ENCODE assay signal across 19 cellular contexts in genomic region chr3:60217156-60217911, GRCh38.
DNase-seq lines count a peak whose midpoint lies in the region; ATAC-seq and TF ChIP-seq lines count a peak whose summit lies in the region.
"Had no signal": no experiment of that assay in that cellular context is flagged by ENCODE, and none has a peak within 500 bp of the region (broad histone marks: within the 10 kb centered on the region; RNA-seq: fewer than 3 reads in every experiment).

No MANE protein-coding gene starts in this region.

- H3K9ac ChIP-seq in mesendoderm (ENCODE audit: low read length): no peak overlapping the region
- H3K9ac ChIP-seq: KMS-11 had no signal

- H3K36me3 ChIP-seq in mesendoderm (ENCODE audit: control insufficient read depth, insufficient read depth, low read length) (no peaks in the 10 kb centered on the region), BE2C (no peaks in the 10 kb centered on the region)
- H3K36me3 ChIP-seq: MG63 had no signal

- no peak overlapping the region for H3K18ac ChIP-seq in mesendoderm (ENCODE audit: low read length)

- H3K4ac ChIP-seq in mesendoderm (ENCODE audit: low read depth, low read length): no peak overlapping the region

- no peaks in the 10 kb centered on the region for H3K36me3 Mint-ChIP-seq in activated T-cell treated with anti-CD3 and anti-CD28 coated beads, Interleukin-2, amount 50 U/mL, for 4 hours (ENCODE audit: insufficient read depth)

- H3K27me3 ChIP-seq in mesendoderm (ENCODE audit: insufficient read depth, low read length, poor library complexity) (no peaks in the 10 kb centered on the region), BE2C (no peaks in the 10 kb centered on the region)
- H3K27me3 ChIP-seq: MG63 had no signal

- H3K4me1 ChIP-seq in mesendoderm (ENCODE audit: control insufficient read depth, low read depth, low read length): no peaks in the 10 kb centered on the region
- H3K4me1 ChIP-seq in BE2C: no peaks in the 10 kb centered on the region

- no peaks in the 10 kb centered on the region for H3K79me2 ChIP-seq in mesendoderm (ENCODE audit: control insufficient read depth, insufficient read depth, low read length)

- H3K23ac ChIP-seq in mesendoderm (ENCODE audit: low read length): no peak overlapping the region

- H3K4me1 Mint-ChIP-seq in activated T-cell treated with anti-CD3 and anti-CD28 coated beads, Interleukin-2, amount 50 U/mL, for 4 hours (ENCODE audit: low read depth): peaks cover 5% of the 10 kb centered on the region

- DNase-seq in ELF-1 (ENCODE audit: low read depth, low spot score): peak; percentile 1
- peak; percentile 5 for DNase-seq in RKO (ENCODE audit: low spot score)
- peak; percentile 30 for DNase-seq in fibroblast of the conjunctiva (ENCODE audit: low read depth)
- peak; percentile 75 for DNase-seq in mesendoderm
- no peak for DNase-seq in activated T-cell treated with anti-CD3 and anti-CD28 coated beads, Interleukin-2, amount 50 U/mL, for 4 hours
- DNase-seq in BE2C: no peak
- DNase-seq in HuH-7.5 (ENCODE audit: low spot score): no peak
- DNase-seq: Calu3; CD4-positive, alpha-beta T cell; DMS79 treated with DMSO at 0.1 percent for 48 hours; GDM1; MG63; NCI-H1092 treated with DMSO at 0.1 percent for 48 hours; NCI-H1694 treated with DMSO at 0.1 percent for 48 hours; PC-3 had no signal

- H3K9me3 Mint-ChIP-seq in activated T-cell treated with anti-CD3 and anti-CD28 coated beads, Interleukin-2, amount 50 U/mL, for 4 hours: no peaks in the 10 kb centered on the region

- H2BK5ac ChIP-seq in mesendoderm (ENCODE audit: low read length): no peak overlapping the region

- no peaks in the 10 kb centered on the region for H3K79me1 ChIP-seq in mesendoderm (ENCODE audit: low read length)

- no peak overlapping the region for H3K56ac ChIP-seq in mesendoderm (ENCODE audit: low read length)

- H2BK15ac ChIP-seq in mesendoderm (replicated peaks; ENCODE audit: low read depth): no peak overlapping the region

- H3K9me3 ChIP-seq in BE2C: no peaks in the 10 kb centered on the region
- H3K9me3 ChIP-seq: MG63 had no signal

- no peak for ATAC-seq in activated T-cell treated with anti-CD3 and anti-CD28 coated beads, Interleukin-2, amount 50 U/mL, for 4 hours
- ATAC-seq in GM18517 (IDR thresholded peaks at IDR 0.05; ENCODE audit: unreplicated experiment): no peak
- ATAC-seq: HCT116, PC-3 had no signal

- H3K4me2 ChIP-seq in mesendoderm (ENCODE audit: low read length): no peak overlapping the region
- H3K4me2 ChIP-seq: KMS-11 had no signal

- H3K27ac ChIP-seq in mesendoderm (ENCODE audit: low read depth, low read length): no peak overlapping the region
- H3K27ac ChIP-seq: KMS-11, SK-N-MC had no signal

- no peak overlapping the region for H2BK120ac ChIP-seq in mesendoderm (ENCODE audit: low read depth, low read length)

- no peak for TF ChIP-seq CTCF in BE2C (IDR thresholded peaks at IDR 0.05; ENCODE audit: low read depth, low read length)

- no CpG with 5 or more reads among the region's 3 CpGs for WGBS in mesendoderm (ENCODE audit: extremely low coverage, insufficient coverage, low lambda C conversion rate)

- no peak overlapping the region for H2AK5ac ChIP-seq in mesendoderm (ENCODE audit: low read length)

- H3K4me3 Mint-ChIP-seq in activated T-cell treated with anti-CD3 and anti-CD28 coated beads, Interleukin-2, amount 50 U/mL, for 4 hours: no peak overlapping the region
- H3K4me3 Mint-ChIP-seq: CD4-positive, alpha-beta T cell had no signal

- no peak overlapping the region for H4K5ac ChIP-seq in mesendoderm (ENCODE audit: low read length)

- no peaks in the 10 kb centered on the region for H3K27me3 Mint-ChIP-seq in activated T-cell treated with anti-CD3 and anti-CD28 coated beads, Interleukin-2, amount 50 U/mL, for 4 hours (ENCODE audit: low read depth)
- H3K27me3 Mint-ChIP-seq: CD4-positive, alpha-beta T cell had no signal

- H4K8ac ChIP-seq in mesendoderm (ENCODE audit: low read depth, low read length): no peak overlapping the region

- H3K4me3 ChIP-seq in mesendoderm (ENCODE audit: low read length): no peak overlapping the region
- no peak overlapping the region for H3K4me3 ChIP-seq in BE2C (ENCODE audit: low read depth, low read length)
- H3K4me3 ChIP-seq: MG63, SK-N-MC had no signal

Comparison
In these comparisons a context has a peak if more than half of its experiments do, and no peak if none do; other contexts are left out.
1. DNase-seq: peak in ELF-1 (single experiment), RKO (single experiment), fibroblast of the conjunctiva (single experiment) and mesendoderm (single experiment); none in activated T-cell treated with anti-CD3 and anti-CD28 coated beads, Interleukin-2, amount 50 U/mL, for 4 hours (single experiment), BE2C (single experiment) and HuH-7.5 (single experiment).